In genomic region chr5:1293416-1293996, GRCh38 we compare ENCODE assay signal across 13 cellular contexts. TPM values are rescaled to one million over a fixed set of nuclear protein-coding genes. Genes with fewer than 3 reads are reported as not detected.
A peak's percentile ranks its signal among the peaks of the same experiment; 100 is the strongest.
DNase-seq lines count a peak whose midpoint lies in the region; ATAC-seq and TF ChIP-seq lines count a peak whose summit lies in the region.
"Had no signal": no experiment of that assay in that cellular context is flagged by ENCODE, and none has a peak within 500 bp of the region (broad histone marks: within the 10 kb centered on the region; RNA-seq: fewer than 3 reads in every experiment).

No MANE protein-coding gene starts in this region.

- CTCF ChIA-PET in activated CD8-positive, alpha-beta memory T cell treated with anti-CD3 and anti-CD28 coated beads, Interleukin-2, amount 10 ng/mL, durations not matched to agents 7 days and 5 days (lab: Charles Lee): interaction anchor here (1.0 kb wide), 1 partner anchor 9 kb away, joined by 3 read pairs; no protein-coding TSS in a partner anchor

- TF ChIP-seq CTCF in endothelial cell (IDR thresholded peaks at IDR 0.05; ENCODE audit: unreplicated experiment): no peak

- no peak overlapping the region for H3K27ac Mint-ChIP-seq in activated CD8-positive, alpha-beta memory T cell treated with anti-CD3 and anti-CD28 coated beads, Interleukin-2, amount 10 ng/mL, durations not matched to agents 7 days and 5 days
- H3K27ac Mint-ChIP-seq in T-helper 17 cell: peak overlapping the region; percentile 61
- H3K27ac Mint-ChIP-seq in endothelial cell (ENCODE audit: unreplicated experiment): no peak overlapping the region
- H3K27ac Mint-ChIP-seq in stimulated activated memory B cell treated with anti-CD40 and anti-IgM and Interleukin-4, amounts not matched to agents 10 μg/mL and 1 μg/mL and 100 μg/mL, for 72 hours: no peak overlapping the region
- H3K27ac Mint-ChIP-seq: immature natural killer cell had no signal

- in situ Hi-C loops in G401 (cut with HindIII; ENCODE audit: low sequenced_read_pairs): no loop called here

- H3K27me3 Mint-ChIP-seq in activated CD8-positive, alpha-beta memory T cell treated with anti-CD3 and anti-CD28 coated beads, Interleukin-2, amount 10 ng/mL, durations not matched to agents 7 days and 5 days: peaks cover 15% of the 10 kb centered on the region
- no peaks in the 10 kb centered on the region for H3K27me3 Mint-ChIP-seq in T-helper 17 cell
- H3K27me3 Mint-ChIP-seq in endothelial cell (ENCODE audit: unreplicated experiment): peaks cover 12% of the 10 kb centered on the region
- peaks cover 55% of the 10 kb centered on the region for H3K27me3 Mint-ChIP-seq in stimulated activated memory B cell treated with anti-CD40 and anti-IgM and Interleukin-4, amounts not matched to agents 10 μg/mL and 1 μg/mL and 100 μg/mL, for 72 hours

- no peaks in the 10 kb centered on the region for H3K9me3 Mint-ChIP-seq in activated CD8-positive, alpha-beta memory T cell treated with anti-CD3 and anti-CD28 coated beads, Interleukin-2, amount 10 ng/mL, durations not matched to agents 7 days and 5 days (ENCODE audit: low read depth)
- no peaks in the 10 kb centered on the region for H3K9me3 Mint-ChIP-seq in endothelial cell (ENCODE audit: unreplicated experiment)
- no peaks in the 10 kb centered on the region for H3K9me3 Mint-ChIP-seq in stimulated activated memory B cell treated with anti-CD40 and anti-IgM and Interleukin-4, amounts not matched to agents 10 μg/mL and 1 μg/mL and 100 μg/mL, for 72 hours

- peaks cover 2% of the 10 kb centered on the region for H3K36me3 Mint-ChIP-seq in activated CD8-positive, alpha-beta memory T cell treated with anti-CD3 and anti-CD28 coated beads, Interleukin-2, amount 10 ng/mL, durations not matched to agents 7 days and 5 days
- H3K36me3 Mint-ChIP-seq in T-helper 17 cell (ENCODE audit: low read depth): no peaks in the 10 kb centered on the region
- peaks cover 2% of the 10 kb centered on the region for H3K36me3 Mint-ChIP-seq in endothelial cell (ENCODE audit: low read depth, unreplicated experiment)
- no peaks in the 10 kb centered on the region for H3K36me3 Mint-ChIP-seq in stimulated activated memory B cell treated with anti-CD40 and anti-IgM and Interleukin-4, amounts not matched to agents 10 μg/mL and 1 μg/mL and 100 μg/mL, for 72 hours
- H3K36me3 Mint-ChIP-seq: immature natural killer cell had no signal

- no peaks in the 10 kb centered on the region for H3K9me3 ChIP-seq in T-helper 17 cell (ENCODE audit: control insufficient read depth, low read length, poor library complexity, severe bottlenecking)

- H3K4me3 Mint-ChIP-seq in activated CD8-positive, alpha-beta memory T cell treated with anti-CD3 and anti-CD28 coated beads, Interleukin-2, amount 10 ng/mL, durations not matched to agents 7 days and 5 days: no peak overlapping the region
- H3K4me3 Mint-ChIP-seq in T-helper 17 cell: peak overlapping the region; percentile 74
- peak overlapping the region; percentile 44 for H3K4me3 Mint-ChIP-seq in endothelial cell (ENCODE audit: unreplicated experiment)
- peak overlapping the region; percentile 46 for H3K4me3 Mint-ChIP-seq in stimulated activated memory B cell treated with anti-CD40 and anti-IgM and Interleukin-4, amounts not matched to agents 10 μg/mL and 1 μg/mL and 100 μg/mL, for 72 hours
- H3K4me3 Mint-ChIP-seq: immature natural killer cell had no signal

- peak; percentile 44 for DNase-seq in activated CD8-positive, alpha-beta memory T cell treated with anti-CD3 and anti-CD28 coated beads, Interleukin-2, amount 50 U/mL, for 48 hours
- DNase-seq in activated CD8-positive, alpha-beta memory T cell treated with anti-CD3 and anti-CD28 coated beads, Interleukin-2, amount 10 ng/mL, durations not matched to agents 7 days and 5 days: no peak
- DNase-seq in T-helper 17 cell (peak in 1 of 3 donors; percentile 2), endothelial cell (ENCODE audit: low spot score) (no peak), G401 (ENCODE audit: low spot score) (no peak), NCI-H2081 (lab: John Stamatoyannopoulos, UW) (no peak)
- no peak for DNase-seq in NK-92 treated with Interleukin-12 subunit alpha and Interleukin-12 subunit beta, amount 100 ng/mL, for 24 hours (lab: John Stamatoyannopoulos, UW)
- DNase-seq: immature natural killer cell; stimulated activated CD4-positive, alpha-beta T cell treated with anti-CD3 and anti-CD28 coated beads, Interleukin-4, amount 100 ng/mL, for 1 hour had no signal

- H3K4me1 Mint-ChIP-seq in activated CD8-positive, alpha-beta memory T cell treated with anti-CD3 and anti-CD28 coated beads, Interleukin-2, amount 10 ng/mL, durations not matched to agents 7 days and 5 days: peaks cover 2% of the 10 kb centered on the region
- H3K4me1 Mint-ChIP-seq in T-helper 17 cell (peaks cover 3% of the 10 kb centered on the region), endothelial cell (ENCODE audit: unreplicated experiment) (no peaks in the 10 kb centered on the region)
- H3K4me1 Mint-ChIP-seq in stimulated activated memory B cell treated with anti-CD40 and anti-IgM and Interleukin-4, amounts not matched to agents 10 μg/mL and 1 μg/mL and 100 μg/mL, for 72 hours: peaks cover 32% of the 10 kb centered on the region

- no peak for ATAC-seq in activated CD8-positive, alpha-beta memory T cell treated with anti-CD3 and anti-CD28 coated beads, Interleukin-2, amount 10 ng/mL, durations not matched to agents 7 days and 5 days
- ATAC-seq in T-helper 17 cell: no peak
- no peak for ATAC-seq in stimulated activated memory B cell treated with anti-CD40 and anti-IgM and Interleukin-4, amounts not matched to agents 10 μg/mL and 1 μg/mL and 100 μg/mL, for 72 hours

RNA-seq across cellular contexts. Expression of gene TERT, which starts 1.4 kb away (rescaled TPM):
- 1 to 10 TPM in 1 of 2 experiments, under 1 TPM in 1; 0.82 to 1.5 TPM for total RNA-seq in activated CD8-positive, alpha-beta memory T cell treated with anti-CD3 and anti-CD28 coated beads, Interleukin-2, amount 10 ng/mL, durations not matched to agents 7 days and 5 days
- total RNA-seq in T-helper 17 cell (under 1 TPM; 0.10 to 0.80 TPM), endothelial cell (ENCODE audit: unreplicated experiment) (0.28 TPM)
- total RNA-seq in G401 (2014; rRNA removed; shearing (Covaris generic)): 0.85 and 1.5 TPM in 2 replicates
- total RNA-seq: dermis microvascular lymphatic vessel endothelial cell, right atrium auricular region, RPMI7951 had no signal

RNA-seq across cellular contexts. Expression of gene CLPTM1L, which starts 51.4 kb away (rescaled TPM):
- total RNA-seq in activated CD8-positive, alpha-beta memory T cell treated with anti-CD3 and anti-CD28 coated beads, Interleukin-2, amount 10 ng/mL, durations not matched to agents 7 days and 5 days: 100 to 1,000 TPM; 107 to 115 TPM
- 10 to 100 TPM; 70.5 to 80.9 TPM for total RNA-seq in T-helper 17 cell
- 86.6 TPM for total RNA-seq in endothelial cell (ENCODE audit: unreplicated experiment)
- 177 and 229 TPM in 2 replicates for total RNA-seq in G401 (2014; rRNA removed; shearing (Covaris generic))
